In genomic region chrX:48703642-48704481, GRCh38 we compare ENCODE assay signal across 11 cellular contexts. TPM values are rescaled to one million over a fixed set of nuclear protein-coding genes. Genes with fewer than 3 reads are reported as not detected.
DNase-seq lines count a peak whose midpoint lies in the region; ATAC-seq, FAIRE-seq and TF ChIP-seq lines count a peak whose summit lies in the region.
"Had no signal": no experiment of that assay in that cellular context is flagged by ENCODE, and none has a peak within 500 bp of the region (broad histone marks: within the 10 kb centered on the region; RNA-seq: fewer than 3 reads in every experiment).

No MANE protein-coding gene starts in this region.

- H3K4me1 Mint-ChIP-seq in CD8-positive, alpha-beta T cell (ENCODE audit: low read depth): peaks cover 13% of the 10 kb centered on the region
- H3K4me1 Mint-ChIP-seq in natural killer cell: peaks cover 0 to 11% of the 10 kb centered on the region in 2 donors

- CTCF ChIA-PET in CD8-positive, alpha-beta T cell (lab: Charles Lee): no interaction called here

- H3K27me3 Mint-ChIP-seq in CD8-positive, alpha-beta T cell (ENCODE audit: low read depth): no peaks in the 10 kb centered on the region
- H3K27me3 Mint-ChIP-seq in natural killer cell (ENCODE audit: low read depth in 2 of 2): no peaks in the 10 kb centered on the region

- FAIRE-seq in HTR-8/SVneo (lab: Jason Lieb, UNC): no peak
- FAIRE-seq: G401.6 had no signal

- H3K9me3 ChIP-seq in CD8-positive, alpha-beta T cell (ENCODE audit: low read length): no peaks in the 10 kb centered on the region

- peaks cover 58% of the 10 kb centered on the region for H3K36me3 Mint-ChIP-seq in CD8-positive, alpha-beta T cell
- no peaks in the 10 kb centered on the region for H3K36me3 Mint-ChIP-seq in natural killer cell

- no peak overlapping the region for H3K4me3 Mint-ChIP-seq in CD8-positive, alpha-beta T cell
- no peak overlapping the region for H3K4me3 Mint-ChIP-seq in natural killer cell
- H3K4me3 Mint-ChIP-seq: immature natural killer cell had no signal

- no peak for ATAC-seq in CD8-positive, alpha-beta T cell
- ATAC-seq in HG03025 (IDR thresholded peaks at IDR 0.05; ENCODE audit: low FRiP score, unreplicated experiment): no peak
- ATAC-seq in natural killer cell: no peak

- no peak for TF ChIP-seq CTCF in CD8-positive, alpha-beta T cell (IDR thresholded peaks at IDR 0.05)
- TF ChIP-seq CTCF in choroid plexus epithelial cell (conservative IDR thresholded peaks at IDR 0.05; ENCODE audit: low read depth, low read length): peak; percentile 13
- no peak for TF ChIP-seq CTCF in natural killer cell (IDR thresholded peaks at IDR 0.05)

- H3K36me3 ChIP-seq in CD8-positive, alpha-beta T cell (ENCODE audit: insufficient read depth, low read length): peaks cover 5% of the 10 kb centered on the region

- H3K27me3 ChIP-seq in CD8-positive, alpha-beta T cell (ENCODE audit: insufficient read depth, low read length): no peaks in the 10 kb centered on the region

- no peaks in the 10 kb centered on the region for H3K9me3 Mint-ChIP-seq in CD8-positive, alpha-beta T cell
- no peaks in the 10 kb centered on the region for H3K9me3 Mint-ChIP-seq in natural killer cell
- H3K9me3 Mint-ChIP-seq: immature natural killer cell had no signal

- H3K4me1 ChIP-seq in CD8-positive, alpha-beta T cell (ENCODE audit: insufficient read depth, low read length): no peaks in the 10 kb centered on the region

- H3K27ac Mint-ChIP-seq in CD8-positive, alpha-beta T cell: peak overlapping the region; percentile 27
- H3K27ac Mint-ChIP-seq in natural killer cell: peak overlapping the region in 1 of 2 donors; percentile 51

- no peak overlapping the region for H3K27ac ChIP-seq in CD8-positive, alpha-beta T cell (ENCODE audit: low read depth, low read length)

- no peak overlapping the region for H3K4me3 ChIP-seq in CD8-positive, alpha-beta T cell (ENCODE audit: low read depth, low read length)
- no peak overlapping the region for H3K4me3 ChIP-seq in choroid plexus epithelial cell (ENCODE audit: low read depth, low read length)

- POLR2A ChIA-PET in CD8-positive, alpha-beta T cell (lab: Charles Lee): no interaction called here

- no peak for DNase-seq in CD8-positive, alpha-beta T cell
- peak; percentile 11 for DNase-seq in HTR-8/SVneo (ENCODE audit: insufficient read length, low spot score)
- peak; percentile 9 for DNase-seq in choroid plexus epithelial cell (ENCODE audit: low read depth)
- peak; percentile 65 for DNase-seq in kidney tubule cell (ENCODE audit: low spot score)
- DNase-seq in MV-4-11 (lab: John Stamatoyannopoulos, UW): no peak
- DNase-seq in stimulated activated CD4-positive, alpha-beta T cell treated with anti-CD3 and anti-CD28 coated beads, Interleukin-4, amount 100 ng/mL, for 4 hours: no peak
- no peak for DNase-seq in natural killer cell
- DNase-seq: aorta, immature natural killer cell had no signal

- intact Hi-C loops in CD8-positive, alpha-beta T cell (cut with DNase I, micrococcal nuclease): no loop called here
- intact Hi-C loops in natural killer cell (cut with micrococcal nuclease): no loop called here

RNA-seq across cellular contexts. Expression of gene SUV39H1, which starts 7.3 kb away (rescaled TPM):
- total RNA-seq in CD8-positive, alpha-beta T cell: 1 to 10 TPM; 8.2 to 8.6 TPM
- 10 to 100 TPM in 2 of 3 donors, 1 to 10 TPM in 1; 9.2 to 11.6 (median 11.0) TPM for total RNA-seq in natural killer cell

RNA-seq across cellular contexts. Expression of gene WAS, which starts 20.3 kb away (rescaled TPM):
- 10 to 100 TPM; 50.6 to 54.9 TPM for total RNA-seq in CD8-positive, alpha-beta T cell
- total RNA-seq in natural killer cell: 100 to 1,000 TPM; 136 to 149 (median 141) TPM

RNA-seq across cellular contexts. Expression of gene GLOD5, which starts 57.7 kb away (rescaled TPM):
- total RNA-seq in CD8-positive, alpha-beta T cell: not detected
- not detected for total RNA-seq in natural killer cell
- total RNA-seq: aorta had no signal

Comparison
In these comparisons a context has a peak if more than half of its experiments do, and no peak if none do; other contexts are left out.
1. DNase-seq: peak in HTR-8/SVneo (single experiment), choroid plexus epithelial cell (single experiment) and kidney tubule cell (single experiment); none in CD8-positive, alpha-beta T cell (0 of 7), MV-4-11 (single experiment), stimulated activated CD4-positive, alpha-beta T cell treated with anti-CD3 and anti-CD28 coated beads, Interleukin-4, amount 100 ng/mL, for 4 hours (0 of 2) and natural killer cell (single experiment).